Comparison of ENCODE assay signal across 31 cellular contexts in the genomic region with DNA sequence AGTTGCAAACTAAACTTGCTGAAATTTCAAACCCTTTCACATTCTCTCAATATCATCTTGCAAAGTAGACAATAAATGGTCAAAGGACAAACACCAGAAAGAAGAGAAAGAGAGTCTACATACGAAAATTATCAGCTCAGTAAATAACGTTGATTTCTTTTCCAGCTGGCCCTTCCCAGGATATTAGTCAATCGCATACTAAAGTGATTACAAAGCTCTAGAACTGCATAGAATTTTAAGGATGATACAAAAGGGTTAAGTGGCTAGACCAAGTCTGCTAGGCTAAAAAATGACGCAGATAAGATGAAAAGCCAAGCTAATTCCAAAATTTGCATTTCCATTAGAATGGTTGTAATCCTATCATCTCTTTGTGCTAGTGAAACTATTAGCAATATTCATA.
DNase-seq lines count a peak whose midpoint lies in the region; ATAC-seq, FAIRE-seq and TF ChIP-seq lines count a peak whose summit lies in the region.
"Had no signal": no experiment of that assay in that cellular context is flagged by ENCODE, and none has a peak within 500 bp of the region (broad histone marks: within the 10 kb centered on the region; RNA-seq: fewer than 3 reads in every experiment).

No MANE protein-coding gene starts in this region.

- no peaks in the 10 kb centered on the region for H3K36me3 ChIP-seq in GM23338 (ENCODE audit: insufficient read depth)
- no peaks in the 10 kb centered on the region for H3K36me3 ChIP-seq in small intestine (ENCODE audit: control insufficient read depth in 2 of 2, insufficient read depth in 2 of 2, low read length in 2 of 2)
- H3K36me3 ChIP-seq: sigmoid colon, SJSA1, thoracic aorta, uterus had no signal

- H3K4me3 ChIP-seq in GM23338 = no peak overlapping the region
- H3K4me3 ChIP-seq in WI38 (ENCODE audit: low read depth, low read length) = peak overlapping the region; percentile 5; the same call in 1 of the 2 replicates
- H3K4me3 ChIP-seq in small intestine (ENCODE audit: low read depth in 1 of 2, low read length in 2 of 2) = no peak overlapping the region
- H3K4me3 ChIP-seq: dorsolateral prefrontal cortex, sigmoid colon, SJSA1, thoracic aorta, uterus had no signal

- no peaks in the 10 kb centered on the region for H4K20me1 ChIP-seq in GM23338 (replicated peaks; ENCODE audit: insufficient read depth)

- no peaks in the 10 kb centered on the region for H3K36me3 Mint-ChIP-seq in GM23338 (ENCODE audit: low read depth)
- H3K36me3 Mint-ChIP-seq: activated CD4-positive, alpha-beta memory T cell treated with anti-CD3 and anti-CD28 coated beads for 36 hours; activated naive CD4-positive, alpha-beta T cell treated with anti-CD3 and anti-CD28 coated beads, Interleukin-2, amount 10 ng/mL, durations not matched to agents 7 days and 5 days had no signal

- peaks cover 47% of the 10 kb centered on the region for H3K4me1 ChIP-seq in GM23338 (ENCODE audit: insufficient read depth)
- H3K4me1 ChIP-seq in small intestine (ENCODE audit: control insufficient read depth in 2 of 2, insufficient read depth in 1 of 2, low read depth in 1 of 2, low read length in 1 of 2) = no peaks in the 10 kb centered on the region
- H3K4me1 ChIP-seq: sigmoid colon, SJSA1, uterus had no signal

- no peak for ATAC-seq in GM23338
- ATAC-seq: left lobe of liver had no signal

- peak overlapping the region; percentile 36; the same call in 1 of the 2 replicates for H3K4me2 ChIP-seq in GM23338

- FAIRE-seq in small intestine (lab: Jason Lieb, UNC) = no peak
- FAIRE-seq: frontal cortex, G401.6, H54 had no signal

- H3K9me3 ChIP-seq in small intestine (ENCODE audit: control insufficient read depth, low read depth) = no peaks in the 10 kb centered on the region
- H3K9me3 ChIP-seq: sigmoid colon, SJSA1, thoracic aorta, uterus had no signal

- no peaks in the 10 kb centered on the region for H3K27me3 ChIP-seq in GM23338 (ENCODE audit: insufficient read depth)
- peaks cover 0 to 2% of the 10 kb centered on the region in 2 donors for H3K27me3 ChIP-seq in small intestine (ENCODE audit: control insufficient read depth in 2 of 2, insufficient read depth in 2 of 2, low read length in 2 of 2)
- H3K27me3 ChIP-seq: dorsolateral prefrontal cortex, sigmoid colon, SJSA1, uterus had no signal

- no peak overlapping the region for H3K27ac Mint-ChIP-seq in GM23338
- H3K27ac Mint-ChIP-seq: activated CD4-positive, alpha-beta memory T cell treated with anti-CD3 and anti-CD28 coated beads for 36 hours; activated naive CD4-positive, alpha-beta T cell treated with anti-CD3 and anti-CD28 coated beads, Interleukin-2, amount 10 ng/mL, durations not matched to agents 7 days and 5 days; CD4-positive, alpha-beta T cell had no signal

- H3K4me3 Mint-ChIP-seq in GM23338 = no peak overlapping the region
- H3K4me3 Mint-ChIP-seq: activated CD4-positive, alpha-beta memory T cell treated with anti-CD3 and anti-CD28 coated beads for 36 hours; activated naive CD4-positive, alpha-beta T cell treated with anti-CD3 and anti-CD28 coated beads, Interleukin-2, amount 10 ng/mL, durations not matched to agents 7 days and 5 days; CD4-positive, alpha-beta T cell; central memory CD8-positive, alpha-beta T cell had no signal

- DNase-seq in GM23338 (ENCODE audit: low spot score) = no peak
- peak; percentile 49 for DNase-seq in fibroblast of gingiva (ENCODE audit: low read depth)
- DNase-seq in renal cortical epithelial cell (ENCODE audit: low read depth) = peak; percentile 12
- DNase-seq in small intestine = no peak
- no peak for DNase-seq in ureter (ENCODE audit: low spot score)
- no peak for DNase-seq in DMS 273 treated with DMSO at 0.1 percent for 48 hours (lab: John Stamatoyannopoulos, UW)
- DNase-seq: activated CD4-positive, alpha-beta memory T cell treated with anti-CD3 and anti-CD28 coated beads for 36 hours; activated CD4-positive, CD25-positive, alpha-beta regulatory T cell treated with anti-CD3 and anti-CD28 coated beads, Interleukin-2, amount 50 U/mL, for 72 hours; activated CD8-positive, alpha-beta memory T cell treated with anti-CD3 and anti-CD28 coated beads, Interleukin-2, amount 50 U/mL, for 4 hours; activated naive CD4-positive, alpha-beta T cell treated with anti-CD3 and anti-CD28 coated beads, Interleukin-2, amount 10 ng/mL, durations not matched to agents 7 days and 5 days; AML-193; anterior cingulate cortex; CD4-positive, alpha-beta T cell; dorsolateral prefrontal cortex; NCI-H1105; NCI-H2029; NCI-H526; NK-92 treated with Interleukin-12 subunit alpha and Interleukin-12 subunit beta, amount 100 ng/mL, for 24 hours; sigmoid colon; stimulated activated naive CD4-positive, alpha-beta T cell treated with Interleukin-2 at 50 U/mL for 16 hours; T-helper 1 cell; uterus had no signal

- peaks cover 3% of the 10 kb centered on the region; the same call in 1 of the 2 replicates for H3K9me2 ChIP-seq in GM23338 (ENCODE audit: insufficient read depth)

- H3K79me2 ChIP-seq in GM23338 (replicated peaks; ENCODE audit: insufficient read depth) = no peaks in the 10 kb centered on the region

- no peaks in the 10 kb centered on the region for H3K9me3 Mint-ChIP-seq in GM23338
- H3K9me3 Mint-ChIP-seq: activated CD4-positive, alpha-beta memory T cell treated with anti-CD3 and anti-CD28 coated beads for 36 hours; activated naive CD4-positive, alpha-beta T cell treated with anti-CD3 and anti-CD28 coated beads, Interleukin-2, amount 10 ng/mL, durations not matched to agents 7 days and 5 days; CD4-positive, alpha-beta T cell had no signal

- peaks cover 38% of the 10 kb centered on the region for H3K4me1 Mint-ChIP-seq in GM23338
- H3K4me1 Mint-ChIP-seq: activated naive CD4-positive, alpha-beta T cell treated with anti-CD3 and anti-CD28 coated beads, Interleukin-2, amount 10 ng/mL, durations not matched to agents 7 days and 5 days; central memory CD8-positive, alpha-beta T cell had no signal

- H2AFZ ChIP-seq in GM23338 = no peak overlapping the region

- H3K27me3 Mint-ChIP-seq in GM23338 (ENCODE audit: insufficient read depth, low read depth, poor library complexity) = peaks cover 5% of the 10 kb centered on the region
- H3K27me3 Mint-ChIP-seq: activated CD4-positive, alpha-beta memory T cell treated with anti-CD3 and anti-CD28 coated beads for 36 hours; activated naive CD4-positive, alpha-beta T cell treated with anti-CD3 and anti-CD28 coated beads, Interleukin-2, amount 10 ng/mL, durations not matched to agents 7 days and 5 days; CD4-positive, alpha-beta T cell; central memory CD8-positive, alpha-beta T cell; progenitor cell of endocrine pancreas had no signal

- no peak for TF ChIP-seq CTCF in GM23338 (conservative IDR thresholded peaks at IDR 0.05; ENCODE audit: low read depth in 2 of 2)
- TF ChIP-seq CTCF in WI38 (IDR thresholded peaks at IDR 0.05; ENCODE audit: low read depth, low read length) = no peak

- 48 to 64% (median 55%) methylated on average over 4 of the region's 4 CpGs for WGBS in small intestine, 3 donors

- H3K27ac ChIP-seq in GM23338 (ENCODE audit: low read depth) (no peak overlapping the region), small intestine (ENCODE audit: low read depth in 1 of 2, low read length in 1 of 2) (no peak overlapping the region)
- H3K27ac ChIP-seq: sigmoid colon, SJSA1, thoracic aorta, uterus had no signal

- no peaks in the 10 kb centered on the region for H3F3A ChIP-seq in GM23338 (replicated peaks; ENCODE audit: low read depth)

TF ChIP-seq in GM23338, 12 proteins besides CTCF, POLR2A, EP300 and RAD21 (continues in another document):
- TF ChIP-seq, protein P1, sequence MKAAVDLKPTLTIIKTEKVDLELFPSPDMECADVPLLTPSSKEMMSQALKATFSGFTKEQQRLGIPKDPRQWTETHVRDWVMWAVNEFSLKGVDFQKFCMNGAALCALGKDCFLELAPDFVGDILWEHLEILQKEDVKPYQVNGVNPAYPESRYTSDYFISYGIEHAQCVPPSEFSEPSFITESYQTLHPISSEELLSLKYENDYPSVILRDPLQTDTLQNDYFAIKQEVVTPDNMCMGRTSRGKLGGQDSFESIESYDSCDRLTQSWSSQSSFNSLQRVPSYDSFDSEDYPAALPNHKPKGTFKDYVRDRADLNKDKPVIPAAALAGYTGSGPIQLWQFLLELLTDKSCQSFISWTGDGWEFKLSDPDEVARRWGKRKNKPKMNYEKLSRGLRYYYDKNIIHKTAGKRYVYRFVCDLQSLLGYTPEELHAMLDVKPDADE (IDR thresholded peaks at IDR 0.05) = no peak
- TF ChIP-seq JUNB (IDR thresholded peaks at IDR 0.05; ENCODE audit: unreplicated experiment) (no peak), ZNF331 (CRISPR knock-in tag; IDR thresholded peaks at IDR 0.05; ENCODE audit: low read depth) (no peak)

Comparison
In these comparisons a context has a peak if more than half of its experiments do, and no peak if none do; other contexts are left out.
1. DNase-seq: peak in fibroblast of gingiva (single experiment) and renal cortical epithelial cell (single experiment); none in GM23338 (single experiment), small intestine (single experiment), ureter (single experiment) and DMS 273 treated with DMSO at 0.1 percent for 48 hours (single experiment).